In the genomic region with DNA sequence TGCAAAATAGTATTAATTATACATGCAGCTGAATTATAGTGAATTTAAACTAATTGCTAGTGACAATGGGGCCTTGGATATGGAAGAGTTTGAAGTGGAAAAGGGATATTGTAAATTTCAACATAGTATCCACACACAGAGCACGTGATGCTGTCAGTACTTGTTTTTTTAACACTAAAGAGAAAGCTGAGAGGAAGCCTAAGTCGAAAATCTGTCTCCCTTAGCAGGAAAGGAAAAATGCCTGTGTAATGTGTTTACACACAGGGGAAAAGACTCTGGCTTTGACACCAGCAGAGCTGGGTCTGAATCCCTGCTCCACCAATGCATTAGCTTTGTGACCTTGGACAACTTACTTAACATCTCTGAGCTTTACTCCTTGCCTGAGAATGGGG, we compare ENCODE assay signal across 1 cellular context.
TF ChIP-seq lines count a peak whose summit lies in the region.

No MANE protein-coding gene starts in this region.

TF ChIP-seq in GM23338, 12 proteins besides CTCF, POLR2A, EP300 and RAD21 (continued from another document):
- TF ChIP-seq, protein P1, sequence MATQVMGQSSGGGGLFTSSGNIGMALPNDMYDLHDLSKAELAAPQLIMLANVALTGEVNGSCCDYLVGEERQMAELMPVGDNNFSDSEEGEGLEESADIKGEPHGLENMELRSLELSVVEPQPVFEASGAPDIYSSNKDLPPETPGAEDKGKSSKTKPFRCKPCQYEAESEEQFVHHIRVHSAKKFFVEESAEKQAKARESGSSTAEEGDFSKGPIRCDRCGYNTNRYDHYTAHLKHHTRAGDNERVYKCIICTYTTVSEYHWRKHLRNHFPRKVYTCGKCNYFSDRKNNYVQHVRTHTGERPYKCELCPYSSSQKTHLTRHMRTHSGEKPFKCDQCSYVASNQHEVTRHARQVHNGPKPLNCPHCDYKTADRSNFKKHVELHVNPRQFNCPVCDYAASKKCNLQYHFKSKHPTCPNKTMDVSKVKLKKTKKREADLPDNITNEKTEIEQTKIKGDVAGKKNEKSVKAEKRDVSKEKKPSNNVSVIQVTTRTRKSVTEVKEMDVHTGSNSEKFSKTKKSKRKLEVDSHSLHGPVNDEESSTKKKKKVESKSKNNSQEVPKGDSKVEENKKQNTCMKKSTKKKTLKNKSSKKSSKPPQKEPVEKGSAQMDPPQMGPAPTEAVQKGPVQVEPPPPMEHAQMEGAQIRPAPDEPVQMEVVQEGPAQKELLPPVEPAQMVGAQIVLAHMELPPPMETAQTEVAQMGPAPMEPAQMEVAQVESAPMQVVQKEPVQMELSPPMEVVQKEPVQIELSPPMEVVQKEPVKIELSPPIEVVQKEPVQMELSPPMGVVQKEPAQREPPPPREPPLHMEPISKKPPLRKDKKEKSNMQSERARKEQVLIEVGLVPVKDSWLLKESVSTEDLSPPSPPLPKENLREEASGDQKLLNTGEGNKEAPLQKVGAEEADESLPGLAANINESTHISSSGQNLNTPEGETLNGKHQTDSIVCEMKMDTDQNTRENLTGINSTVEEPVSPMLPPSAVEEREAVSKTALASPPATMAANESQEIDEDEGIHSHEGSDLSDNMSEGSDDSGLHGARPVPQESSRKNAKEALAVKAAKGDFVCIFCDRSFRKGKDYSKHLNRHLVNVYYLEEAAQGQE (IDR thresholded peaks at IDR 0.05; ENCODE audit: unreplicated experiment) = no peak
- TF ChIP-seq EZH2phosphoT487 (IDR thresholded peaks at IDR 0.05; ENCODE audit: unreplicated experiment) (no peak), POLR2AphosphoS5 (IDR thresholded peaks at IDR 0.05; ENCODE audit: low read depth) (no peak), ZNF114 (CRISPR knock-in tag; IDR thresholded peaks at IDR 0.05) (no peak), JUNB (IDR thresholded peaks at IDR 0.05; ENCODE audit: unreplicated experiment) (no peak)
- TF ChIP-seq, protein P2, sequence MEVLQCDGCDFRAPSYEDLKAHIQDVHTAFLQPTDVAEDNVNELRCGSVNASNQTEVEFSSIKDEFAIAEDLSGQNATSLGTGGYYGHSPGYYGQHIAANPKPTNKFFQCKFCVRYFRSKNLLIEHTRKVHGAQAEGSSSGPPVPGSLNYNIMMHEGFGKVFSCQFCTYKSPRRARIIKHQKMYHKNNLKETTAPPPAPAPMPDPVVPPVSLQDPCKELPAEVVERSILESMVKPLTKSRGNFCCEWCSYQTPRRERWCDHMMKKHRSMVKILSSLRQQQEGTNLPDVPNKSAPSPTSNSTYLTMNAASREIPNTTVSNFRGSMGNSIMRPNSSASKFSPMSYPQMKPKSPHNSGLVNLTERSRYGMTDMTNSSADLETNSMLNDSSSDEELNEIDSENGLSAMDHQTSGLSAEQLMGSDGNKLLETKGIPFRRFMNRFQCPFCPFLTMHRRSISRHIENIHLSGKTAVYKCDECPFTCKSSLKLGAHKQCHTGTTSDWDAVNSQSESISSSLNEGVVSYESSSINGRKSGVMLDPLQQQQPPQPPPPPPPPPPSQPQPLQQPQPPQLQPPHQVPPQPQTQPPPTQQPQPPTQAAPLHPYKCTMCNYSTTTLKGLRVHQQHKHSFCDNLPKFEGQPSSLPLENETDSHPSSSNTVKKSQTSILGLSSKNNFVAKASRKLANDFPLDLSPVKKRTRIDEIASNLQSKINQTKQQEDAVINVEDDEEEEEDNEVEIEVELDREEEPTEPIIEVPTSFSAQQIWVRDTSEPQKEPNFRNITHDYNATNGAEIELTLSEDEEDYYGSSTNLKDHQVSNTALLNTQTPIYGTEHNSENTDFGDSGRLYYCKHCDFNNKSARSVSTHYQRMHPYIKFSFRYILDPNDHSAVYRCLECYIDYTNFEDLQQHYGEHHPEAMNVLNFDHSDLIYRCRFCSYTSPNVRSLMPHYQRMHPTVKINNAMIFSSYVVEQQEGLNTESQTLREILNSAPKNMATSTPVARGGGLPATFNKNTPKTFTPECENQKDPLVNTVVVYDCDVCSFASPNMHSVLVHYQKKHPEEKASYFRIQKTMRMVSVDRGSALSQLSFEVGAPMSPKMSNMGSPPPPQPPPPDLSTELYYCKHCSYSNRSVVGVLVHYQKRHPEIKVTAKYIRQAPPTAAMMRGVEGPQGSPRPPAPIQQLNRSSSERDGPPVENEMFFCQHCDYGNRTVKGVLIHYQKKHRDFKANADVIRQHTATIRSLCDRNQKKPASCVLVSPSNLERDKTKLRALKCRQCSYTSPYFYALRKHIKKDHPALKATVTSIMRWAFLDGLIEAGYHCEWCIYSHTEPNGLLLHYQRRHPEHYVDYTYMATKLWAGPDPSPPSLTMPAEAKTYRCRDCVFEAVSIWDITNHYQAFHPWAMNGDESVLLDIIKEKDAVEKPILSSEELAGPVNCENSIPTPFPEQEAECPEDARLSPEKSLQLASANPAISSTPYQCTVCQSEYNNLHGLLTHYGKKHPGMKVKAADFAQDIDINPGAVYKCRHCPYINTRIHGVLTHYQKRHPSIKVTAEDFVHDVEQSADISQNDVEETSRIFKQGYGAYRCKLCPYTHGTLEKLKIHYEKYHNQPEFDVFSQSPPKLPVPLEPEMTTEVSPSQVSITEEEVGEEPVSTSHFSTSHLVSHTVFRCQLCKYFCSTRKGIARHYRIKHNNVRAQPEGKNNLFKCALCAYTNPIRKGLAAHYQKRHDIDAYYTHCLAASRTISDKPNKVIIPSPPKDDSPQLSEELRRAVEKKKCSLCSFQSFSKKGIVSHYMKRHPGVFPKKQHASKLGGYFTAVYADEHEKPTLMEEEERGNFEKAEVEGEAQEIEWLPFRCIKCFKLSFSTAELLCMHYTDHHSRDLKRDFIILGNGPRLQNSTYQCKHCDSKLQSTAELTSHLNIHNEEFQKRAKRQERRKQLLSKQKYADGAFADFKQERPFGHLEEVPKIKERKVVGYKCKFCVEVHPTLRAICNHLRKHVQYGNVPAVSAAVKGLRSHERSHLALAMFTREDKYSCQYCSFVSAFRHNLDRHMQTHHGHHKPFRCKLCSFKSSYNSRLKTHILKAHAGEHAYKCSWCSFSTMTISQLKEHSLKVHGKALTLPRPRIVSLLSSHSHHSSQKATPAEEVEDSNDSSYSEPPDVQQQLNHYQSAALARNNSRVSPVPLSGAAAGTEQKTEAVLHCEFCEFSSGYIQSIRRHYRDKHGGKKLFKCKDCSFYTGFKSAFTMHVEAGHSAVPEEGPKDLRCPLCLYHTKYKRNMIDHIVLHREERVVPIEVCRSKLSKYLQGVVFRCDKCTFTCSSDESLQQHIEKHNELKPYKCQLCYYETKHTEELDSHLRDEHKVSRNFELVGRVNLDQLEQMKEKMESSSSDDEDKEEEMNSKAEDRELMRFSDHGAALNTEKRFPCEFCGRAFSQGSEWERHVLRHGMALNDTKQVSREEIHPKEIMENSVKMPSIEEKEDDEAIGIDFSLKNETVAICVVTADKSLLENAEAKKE (CRISPR knock-in tag; IDR thresholded peaks at IDR 0.05) = no peak
- TF ChIP-seq, protein P3, sequence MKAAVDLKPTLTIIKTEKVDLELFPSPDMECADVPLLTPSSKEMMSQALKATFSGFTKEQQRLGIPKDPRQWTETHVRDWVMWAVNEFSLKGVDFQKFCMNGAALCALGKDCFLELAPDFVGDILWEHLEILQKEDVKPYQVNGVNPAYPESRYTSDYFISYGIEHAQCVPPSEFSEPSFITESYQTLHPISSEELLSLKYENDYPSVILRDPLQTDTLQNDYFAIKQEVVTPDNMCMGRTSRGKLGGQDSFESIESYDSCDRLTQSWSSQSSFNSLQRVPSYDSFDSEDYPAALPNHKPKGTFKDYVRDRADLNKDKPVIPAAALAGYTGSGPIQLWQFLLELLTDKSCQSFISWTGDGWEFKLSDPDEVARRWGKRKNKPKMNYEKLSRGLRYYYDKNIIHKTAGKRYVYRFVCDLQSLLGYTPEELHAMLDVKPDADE (IDR thresholded peaks at IDR 0.05) = no peak
